In the genomic region with DNA sequence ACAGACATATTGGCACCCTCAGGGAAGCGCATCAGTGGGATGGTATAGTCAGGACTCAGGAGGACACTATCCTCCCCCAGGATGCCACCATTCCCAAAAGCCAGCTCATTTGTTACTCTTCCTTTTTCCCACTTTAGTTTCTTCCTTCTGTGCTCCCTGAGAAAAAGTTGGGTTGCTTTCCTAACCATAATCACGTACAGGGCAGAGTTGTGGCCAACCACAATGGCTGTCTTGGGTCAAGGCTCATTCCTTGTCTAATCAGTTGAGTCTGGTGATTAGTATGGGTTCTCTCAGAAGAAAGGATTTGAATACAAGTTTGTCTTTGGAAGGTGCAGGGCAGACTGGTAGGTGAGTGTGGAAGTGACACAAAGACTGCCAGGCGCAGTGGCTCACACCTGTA, we compare ENCODE assay signal across 25 cellular contexts.
"Had no signal": no experiment of that assay in that cellular context is flagged by ENCODE, and none has a peak within 500 bp of the region (broad histone marks: within the 10 kb centered on the region; RNA-seq: fewer than 3 reads in every experiment).

No MANE protein-coding gene starts in this region.

- DNase-seq: activated CD4-positive, alpha-beta T cell treated with anti-CD3 and anti-CD28 coated beads for 1 hour; activated CD4-positive, alpha-beta T cell treated with anti-CD3 and anti-CD28 coated beads, Interleukin-2, amount 50 U/mL, for 1 hour; activated CD8-positive, alpha-beta memory T cell treated with anti-CD3 and anti-CD28 coated beads, Interleukin-2, amount 10 ng/mL, durations not matched to agents 7 days and 5 days; activated CD8-positive, alpha-beta T cell treated with anti-CD3 and anti-CD28 coated beads, Interleukin-2, amount 10 ng/mL, durations not matched to agents 7 days and 5 days; activated T-cell treated with anti-CD3 and anti-CD28 coated beads, Interleukin-2, amount 50 U/mL, for 48 hours; anterior cingulate cortex; brain microvascular endothelial cell; cortex of kidney; foreskin fibroblast; left lung; lower lobe of right lung; mesendoderm; posterior cingulate gyrus; small intestine; stimulated activated CD4-positive, alpha-beta T cell treated with anti-CD3 and anti-CD28 coated beads, Interleukin-4, amount 100 ng/mL, for 24 hours; stimulated activated naive CD8-positive, alpha-beta T cell treated with anti-CD3 and anti-CD28 coated beads, Interleukin-15, amount 100 ng/mL, for 72 hours; substantia nigra; T-helper 9 cell; upper lobe of right lung had no signal

- H3K36me3 Mint-ChIP-seq: activated CD8-positive, alpha-beta memory T cell treated with anti-CD3 and anti-CD28 coated beads, Interleukin-2, amount 10 ng/mL, durations not matched to agents 7 days and 5 days; activated naive CD4-positive, alpha-beta T cell treated with anti-CD3 and anti-CD28 coated beads, Interleukin-2, amount 50 U/mL, for 24 hours; natural killer cell treated with Interleukin-12 subunit alpha and Interleukin-12 subunit beta and Interleukin-15 and Interleukin-18, amount 100 ng/mL, for 72 hours; stimulated activated memory B cell treated with anti-CD40 and anti-IgM and Interleukin-4, amounts not matched to agents 10 μg/mL and 1 μg/mL and 100 μg/mL, for 72 hours had no signal

- H3K9me3 Mint-ChIP-seq: activated naive CD4-positive, alpha-beta T cell treated with anti-CD3 and anti-CD28 coated beads, Interleukin-2, amount 50 U/mL, for 24 hours; activated T-helper 2 cell treated with anti-CD3 and anti-CD28 coated beads, Interferon-gamma antibody, Interleukin-2, Interleukin-4, amounts not matched to agents 10 μg/mL and 5 μg/mL and 100 μg/mL, durations not matched to agents 14 hours and 24 hours and 36 hours; natural killer cell treated with Interleukin-12 subunit alpha and Interleukin-12 subunit beta and Interleukin-15 and Interleukin-18, amount 100 ng/mL, for 72 hours; stimulated activated memory B cell treated with anti-CD40 and anti-IgM and Interleukin-4, amounts not matched to agents 10 μg/mL and 1 μg/mL and 100 μg/mL, for 72 hours had no signal

- H3K4me3 ChIP-seq: left lung, lower lobe of right lung, upper lobe of right lung had no signal

- H3K4me3 Mint-ChIP-seq: activated CD8-positive, alpha-beta memory T cell treated with anti-CD3 and anti-CD28 coated beads, Interleukin-2, amount 10 ng/mL, durations not matched to agents 7 days and 5 days; activated CD8-positive, alpha-beta T cell treated with anti-CD3 and anti-CD28 coated beads, Interleukin-2, amount 10 ng/mL, durations not matched to agents 7 days and 5 days; activated naive CD4-positive, alpha-beta T cell treated with anti-CD3 and anti-CD28 coated beads, Interleukin-2, amount 50 U/mL, for 24 hours; natural killer cell treated with Interleukin-12 subunit alpha and Interleukin-12 subunit beta and Interleukin-15 and Interleukin-18, amount 100 ng/mL, for 72 hours; stimulated activated memory B cell treated with anti-CD40 and anti-IgM and Interleukin-4, amounts not matched to agents 10 μg/mL and 1 μg/mL and 100 μg/mL, for 72 hours; stimulated activated naive CD8-positive, alpha-beta T cell treated with anti-CD3 and anti-CD28 coated beads, Interleukin-15, amount 100 ng/mL, for 72 hours had no signal

- H3K27ac Mint-ChIP-seq: activated CD8-positive, alpha-beta memory T cell treated with anti-CD3 and anti-CD28 coated beads, Interleukin-2, amount 10 ng/mL, durations not matched to agents 7 days and 5 days; activated CD8-positive, alpha-beta T cell treated with anti-CD3 and anti-CD28 coated beads, Interleukin-2, amount 10 ng/mL, durations not matched to agents 7 days and 5 days; activated naive CD4-positive, alpha-beta T cell treated with anti-CD3 and anti-CD28 coated beads, Interleukin-2, amount 50 U/mL, for 24 hours; activated T-helper 2 cell treated with anti-CD3 and anti-CD28 coated beads, Interferon-gamma antibody, Interleukin-2, Interleukin-4, amounts not matched to agents 10 μg/mL and 5 μg/mL and 100 μg/mL, durations not matched to agents 14 hours and 24 hours and 36 hours; natural killer cell treated with Interleukin-12 subunit alpha and Interleukin-12 subunit beta and Interleukin-15 and Interleukin-18, amount 100 ng/mL, for 72 hours; stimulated activated naive CD8-positive, alpha-beta T cell treated with anti-CD3 and anti-CD28 coated beads, Interleukin-15, amount 100 ng/mL, for 72 hours had no signal

- H3K4me1 ChIP-seq: lower lobe of right lung, upper lobe of right lung had no signal

- H3K27me3 Mint-ChIP-seq: stimulated activated memory B cell treated with anti-CD40 and anti-IgM and Interleukin-4, amounts not matched to agents 10 μg/mL and 1 μg/mL and 100 μg/mL, for 72 hours; stimulated activated naive CD8-positive, alpha-beta T cell treated with anti-CD3 and anti-CD28 coated beads, Interleukin-15, amount 100 ng/mL, for 72 hours had no signal

- H3K9me3 ChIP-seq: left lung, lower lobe of right lung, upper lobe of right lung had no signal

- H3K36me3 ChIP-seq: brain microvascular endothelial cell, left lung, lower lobe of right lung, upper lobe of right lung had no signal

- ATAC-seq: activated CD8-positive, alpha-beta memory T cell treated with anti-CD3 and anti-CD28 coated beads, Interleukin-2, amount 10 ng/mL, durations not matched to agents 7 days and 5 days; activated CD8-positive, alpha-beta T cell treated with anti-CD3 and anti-CD28 coated beads, Interleukin-2, amount 10 ng/mL, durations not matched to agents 7 days and 5 days; left lung; lower lobe of right lung; natural killer cell treated with Interleukin-12 subunit alpha and Interleukin-12 subunit beta and Interleukin-15 and Interleukin-18, amount 100 ng/mL, for 72 hours; sciatic nerve; stimulated activated memory B cell treated with anti-CD40 and anti-IgM and Interleukin-4, amounts not matched to agents 10 μg/mL and 1 μg/mL and 100 μg/mL, for 72 hours; stimulated activated naive CD8-positive, alpha-beta T cell treated with anti-CD3 and anti-CD28 coated beads, Interleukin-15, amount 100 ng/mL, for 72 hours; upper lobe of right lung had no signal

- H3K27me3 ChIP-seq: left lung, upper lobe of right lung had no signal

- FAIRE-seq: endothelial cell of umbilical vein, small intestine had no signal

- H3K4me1 Mint-ChIP-seq: activated CD8-positive, alpha-beta memory T cell treated with anti-CD3 and anti-CD28 coated beads, Interleukin-2, amount 10 ng/mL, durations not matched to agents 7 days and 5 days had no signal

- H3K27ac ChIP-seq: brain microvascular endothelial cell, left lung, lower lobe of right lung, upper lobe of right lung had no signal
